Comparison of ENCODE assay signal across 9 cellular contexts in the genomic region with DNA sequence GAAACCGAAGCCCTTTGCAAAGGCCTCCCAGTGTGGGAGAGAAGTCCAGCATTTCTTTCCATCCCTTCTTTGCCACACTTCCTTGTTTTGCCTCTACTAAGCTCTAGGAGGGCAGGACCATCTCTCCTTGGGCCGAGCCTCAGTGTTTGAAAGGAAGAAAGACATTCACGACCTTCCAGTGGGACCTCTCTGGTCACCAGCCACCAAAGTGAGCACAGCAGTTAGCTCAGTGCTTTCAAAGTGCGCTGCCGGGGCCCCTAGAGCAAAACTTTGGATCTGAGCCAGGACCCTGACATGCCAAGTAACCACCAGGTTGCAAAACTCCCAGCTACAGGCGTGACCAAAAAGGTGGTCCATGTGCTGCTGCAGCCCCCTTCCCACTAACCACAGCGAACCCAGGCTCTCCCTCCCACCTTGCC. TPM values are rescaled to one million over a fixed set of nuclear protein-coding genes. Genes with fewer than 3 reads are reported as not detected.
A peak's percentile ranks its signal among the peaks of the same experiment; 100 is the strongest.
DNase-seq lines count a peak whose midpoint lies in the region; ATAC-seq, FAIRE-seq and TF ChIP-seq lines count a peak whose summit lies in the region.
"Had no signal": no experiment of that assay in that cellular context is flagged by ENCODE, and none has a peak within 500 bp of the region (broad histone marks: within the 10 kb centered on the region; RNA-seq: fewer than 3 reads in every experiment).

No MANE protein-coding gene starts in this region.

- no peak overlapping the region for H2AFZ ChIP-seq in K562 (ENCODE audit: low read depth, low read length)

- H3K27ac ChIP-seq in K562 (ENCODE audit: extremely low read depth, low read depth, low read length) = peak overlapping the region; percentile 35; the same call in 1 of the 3 replicates
- peak overlapping the region; percentile 84 to 92 for H3K27ac ChIP-seq in kidney (ENCODE audit: low read depth in 2 of 2, low read length in 2 of 2)
- H3K27ac ChIP-seq in thoracic aorta = peak overlapping the region; percentile 76 to 85
- H3K27ac ChIP-seq: SK-N-MC had no signal

- FAIRE-seq in K562 (lab: Jason Lieb, UNC) = no peak
- FAIRE-seq in kidney (lab: Jason Lieb, UNC) = no peak

- H3K27me3 ChIP-seq in K562 (ENCODE audit: control insufficient read depth in 2 of 2, insufficient read depth in 2 of 2, low read length in 2 of 2) (no peaks in the 10 kb centered on the region), thoracic aorta (replicated peaks; ENCODE audit: insufficient read depth) (no peaks in the 10 kb centered on the region)

- TSS peak; percentile 2 for BruUV-seq in K562 (replicated peaks; lab: Mats Ljungman, UMichigan)

- H3K9me3 ChIP-seq in K562 (replicated peaks; ENCODE audit: control insufficient read depth, insufficient read depth, low read depth, low read length) (no peaks in the 10 kb centered on the region), kidney (ENCODE audit: control insufficient read depth in 1 of 2, low read length in 2 of 2) (no peaks in the 10 kb centered on the region), thoracic aorta (no peaks in the 10 kb centered on the region)

- ATAC-seq in K562 (peak; percentile 8; the same call in 1 of the 3 replicates), thoracic aorta (ENCODE audit: insufficient number of reproducible peaks, low FRiP score, low read depth) (no peak), GM18907 (IDR thresholded peaks at IDR 0.05; ENCODE audit: unreplicated experiment) (no peak)

- TF ChIP-seq POLR2A in K562 (conservative IDR thresholded peaks at IDR 0.05) = no peak

- H3K9ac ChIP-seq in K562 (ENCODE audit: insufficient read depth in 1 of 2, low read depth in 2 of 2, low read length in 2 of 2) (peak overlapping the region in 1 of 2 experiments; percentile 70; a peak in 2 of 4 replicates), kidney (ENCODE audit: low read length in 2 of 2) (peak overlapping the region in 1 of 2 donors; percentile 64)

- in situ Hi-C loops in K562 (cut with MboI) = no loop called here

- TF ChIP-seq CTCF in K562 (IDR thresholded peaks at IDR 0.05 in 2 of 3, conservative IDR thresholded peaks at IDR 0.05 in 1 of 3; ENCODE audit: insufficient read depth in 2 of 3, low read depth in 1 of 3, low read length in 3 of 3) = no peak
- TF ChIP-seq CTCF in kidney (IDR thresholded peaks at IDR 0.05; ENCODE audit: borderline replicate concordance, extremely low read depth, insufficient read depth) = no peak
- TF ChIP-seq CTCF in thoracic aorta (IDR thresholded peaks at IDR 0.05) = no peak

- DNase-seq in NCI-H1092 treated with DMSO at 0.1 percent for 48 hours (lab: John Stamatoyannopoulos, UW) (peak; percentile 5), NCI-H1092 (lab: John Stamatoyannopoulos, UW) (no peak), K562 (ENCODE audit: extremely low read depth in 1 of 4, low spot score in 3 of 4) (peak in 1 of 4 experiments; percentile 19), kidney (no peak), thoracic aorta (ENCODE audit: low spot score) (no peak), cortex of kidney (lab: John Stamatoyannopoulos, UW) (no peak), GM19240 (ENCODE audit: insufficient read length, low spot score) (no peak)

- POLR2A ChIA-PET in K562 (lab: Yijun Ruan, JAX) = interaction anchor here (2.4 kb wide), 1 partner anchor 10 kb away, joined by 9 read pairs; no protein-coding TSS in a partner anchor

- 16% methylated on average over 5 of the region's 7 CpGs for WGBS in K562 (ENCODE audit: insufficient coverage, low coverage, missing lambda C conversion rate)

- H3K36me3 ChIP-seq in K562 (ENCODE audit: control insufficient read depth, insufficient read depth, low read length) = peaks cover 48% of the 10 kb centered on the region
- H3K36me3 ChIP-seq in kidney (ENCODE audit: control insufficient read depth in 1 of 2, insufficient read depth in 2 of 2, low read length in 2 of 2) = no peaks in the 10 kb centered on the region
- H3K36me3 ChIP-seq in thoracic aorta = peaks cover 7% of the 10 kb centered on the region

- 0 out of 2 replicates have a peak overlapping the region, but pooled peaks have one; percentile 0 for H3K4me2 ChIP-seq in K562 (ENCODE audit: insufficient read depth, low read length)

- peaks cover 100% of the 10 kb centered on the region for H3K79me2 ChIP-seq in K562 (ENCODE audit: control insufficient read depth, insufficient read depth, low read length)

- H3K4me1 ChIP-seq in K562 (replicated peaks in 1 of 2; ENCODE audit: control insufficient read depth in 2 of 2, insufficient read depth in 2 of 2, low read length in 2 of 2) (peaks cover 41 to 45% of the 10 kb centered on the region in 2 experiments), kidney (ENCODE audit: control insufficient read depth in 1 of 2, insufficient read depth in 1 of 2, low read depth in 1 of 2, low read length in 2 of 2) (peaks cover 69 to 79% of the 10 kb centered on the region in 2 donors), thoracic aorta (ENCODE audit: control insufficient read depth in 1 of 2, low read depth in 2 of 2) (peaks cover 54 to 95% of the 10 kb centered on the region in 2 donors)

- peaks cover 5% of the 10 kb centered on the region for H3K9me1 ChIP-seq in K562 (ENCODE audit: control insufficient read depth, insufficient read depth, low read length)

- CTCF ChIA-PET in K562 (lab: Yijun Ruan, JAX; ENCODE audit: low intra/inter-chr PET ratio) = no interaction called here

- no peak for TF ChIP-seq RAD21 in K562 (CRISPR knock-in tag; conservative IDR thresholded peaks at IDR 0.05 in 1 of 2, IDR thresholded peaks at IDR 0.05 in 1 of 2)

- peaks cover 40% of the 10 kb centered on the region for H4K20me1 ChIP-seq in K562 (replicated peaks; ENCODE audit: control insufficient read depth, insufficient read depth, low read length)

- H3K4me3 ChIP-seq in K562 (no peak overlapping the region), kidney (ENCODE audit: low read length in 2 of 2) (peak overlapping the region; percentile 8 to 9), thoracic aorta (peak overlapping the region; percentile 53)
- H3K4me3 ChIP-seq: SK-N-MC had no signal

- TF ChIP-seq EP300 in K562 (IDR thresholded peaks at IDR 0.05; ENCODE audit: low read length) = no peak

- intact Hi-C loops in K562 (cut with micrococcal nuclease) = loop anchor here (5.0 kb wide), 1 partner anchor 96 kb away; no protein-coding TSS in a partner anchor
- intact Hi-C loops in kidney (cut with DNase I) = no loop called here

TF ChIP-seq in K562, 482 proteins besides CTCF, POLR2A, EP300 and RAD21:
- TF ChIP-seq NFIC (IDR thresholded peaks at IDR 0.05) (peak; percentile 83), USF1 (CRISPR knock-in tag; IDR thresholded peaks at IDR 0.05) (no peak), NFXL1 (CRISPR knock-in tag; IDR thresholded peaks at IDR 0.05) (no peak)

RNA-seq across cellular contexts. Expression of gene CTBP2, which starts 12.3 kb away (rescaled TPM):
- 15.3 and 51.2 TPM in 2 replicates for total RNA-seq in K562 (2011; cell fraction: chromatin; rRNA removed; ENCODE audit: low replicate concordance)
- total RNA-seq in K562 (2011; cell fraction: nucleolus; rRNA removed) = 15.2 and 21.3 TPM in 2 replicates
- 17.3 and 22.5 TPM in 2 replicates for total RNA-seq in K562 (2011; cell fraction: nucleoplasm; rRNA removed)
- total RNA-seq in K562 (2014; rRNA removed) (6.0 and 7.2 TPM in 2 replicates), K562 (2014; rRNA removed; fragmentation: Illumina TruSeq; extraction: Trizol) (8.0 and 8.3 TPM in 2 replicates), K562 (2015; rRNA removed; fragmentation: Illumina TruSeq; extraction: Trizol) (6.9 and 7.2 TPM in 2 replicates), K562 (2021) (6.5 and 8.8 TPM in 2 replicates), kidney (111 TPM), thoracic aorta (10 to 100 TPM; 62.8 to 80.6 TPM)
- polyA plus RNA-seq in K562 (2011; rRNA removed) (1.3 and 1.8 TPM in 2 replicates), K562 (2014; fragmentation: Illumina TruSeq; extraction: Trizol) (2.0 and 3.2 TPM in 2 replicates), K562 (2014; fragmentation: Nextera tagmentation; extraction: Ambion mirVana) (1 to 10 TPM; 1.5 to 1.9 TPM), K562 (2014; rRNA removed) (5.1 and 5.6 TPM in 2 replicates), kidney (ENCODE audit: insufficient read depth, low read depth, low replicate concordance) (33.1 TPM)
- polyA plus RNA-seq in K562 (2011; cell fraction: cytosol; rRNA removed) = 0.41 and 1.2 TPM in 2 replicates
- polyA plus RNA-seq in K562 (2011; cell fraction: nucleus; rRNA removed) = 1.1 and 1.4 TPM in 2 replicates
- 2.5 and 2.7 TPM in 2 replicates for polyA plus RNA-seq in K562 (2012)
- 14.4 and 22.5 TPM in 2 replicates for polyA minus RNA-seq in K562 (2011; rRNA and poly(A)+ RNA removed)
- polyA minus RNA-seq in K562 (2011; cell fraction: cytosol; rRNA and poly(A)+ RNA removed) = 9.6 and 12.3 TPM in 2 replicates
- 11.4 and 17.2 TPM in 2 replicates for polyA minus RNA-seq in K562 (2011; cell fraction: nucleus; rRNA and poly(A)+ RNA removed)

Comparison
In these comparisons a context has a peak if more than half of its experiments do, and no peak if none do; other contexts are left out.
1. H3K27ac ChIP-seq: peak in every context shown above with its lines; median percentile 88 in kidney; 80 in thoracic aorta; 35 in K562.